In genomic region chr12:52151859-52152783, GRCh38 we compare ENCODE assay signal across 8 cellular contexts.
DNase-seq lines count a peak whose midpoint lies in the region; ATAC-seq and TF ChIP-seq lines count a peak whose summit lies in the region.

No MANE protein-coding gene starts in this region.

- peak overlapping the region; percentile 63 for H3K27ac Mint-ChIP-seq in T-helper 2 cell treated with Interferon-gamma antibody and Interleukin-4, amounts not matched to agents 5 μg/mL and 100 μg/mL, for 36 hours

- peaks cover 7% of the 10 kb centered on the region for H3K27me3 Mint-ChIP-seq in T-helper 2 cell treated with Interferon-gamma antibody and Interleukin-4, amounts not matched to agents 5 μg/mL and 100 μg/mL, for 36 hours (ENCODE audit: low read depth)

- H3K4me3 Mint-ChIP-seq in T-helper 2 cell treated with Interferon-gamma antibody and Interleukin-4, amounts not matched to agents 5 μg/mL and 100 μg/mL, for 36 hours, result peak overlapping the region; percentile 42

- CTCF ChIA-PET in HEK293 (lab: Yijun Ruan, JAX), result interaction anchor here (0.7 to 6.8 kb wide), 6 partner anchors 8 to 727 kb away, joined by 3 to 104 read pairs (median 4); no protein-coding TSS in a partner anchor

- DNase-seq in AG09309 (ENCODE audit: low read depth) (no peak), astrocyte of the cerebellum (ENCODE audit: low read depth) (no peak), GOT3 (lab: John Stamatoyannopoulos, UW) (no peak)
- DNase-seq in T-helper 2 cell treated with Interferon-gamma antibody and Interleukin-4, amounts not matched to agents 5 μg/mL and 100 μg/mL, for 36 hours (ENCODE audit: low spot score), result peak; percentile 49
- DNase-seq in stimulated activated CD4-positive, alpha-beta T cell treated with anti-CD3 and anti-CD28 coated beads, Interleukin-12 subunit alpha, Interleukin-12 subunit beta, amount 100 ng/mL, for 4 hours, result peak; percentile 65

- H3K36me3 Mint-ChIP-seq in T-helper 2 cell treated with Interferon-gamma antibody and Interleukin-4, amounts not matched to agents 5 μg/mL and 100 μg/mL, for 36 hours (ENCODE audit: low read depth), result no peaks in the 10 kb centered on the region

- H3K4me3 ChIP-seq in AG09309 (ENCODE audit: control insufficient read depth, low read depth, low read length) (peak overlapping the region; percentile 21), HEK293 (ENCODE audit: low read depth, low read length) (peak overlapping the region; percentile 23), astrocyte of the cerebellum (ENCODE audit: low read depth, low read length) (peak overlapping the region; percentile 27), iPS-20b (ENCODE audit: low read length) (peak overlapping the region; percentile 38; the same call in 1 of the 2 replicates)

- POLR2A ChIA-PET in HEK293 (lab: Yijun Ruan, JAX), result no interaction called here

- no peaks in the 10 kb centered on the region; the same call in 1 of the 2 replicates for H3K4me1 ChIP-seq in HEK293 (ENCODE audit: control insufficient read depth, insufficient read depth, low read length)
- peaks cover 15% of the 10 kb centered on the region for H3K4me1 ChIP-seq in iPS-20b (ENCODE audit: insufficient read depth, low read length)

- H3K36me3 ChIP-seq in HEK293 (ENCODE audit: control insufficient read depth in 2 of 2, insufficient read depth in 1 of 2, low read length in 2 of 2) (no peaks in the 10 kb centered on the region), iPS-20b (ENCODE audit: insufficient read depth, low read depth, low read length) (no peaks in the 10 kb centered on the region)

- TF ChIP-seq CTCF in AG09309 (IDR thresholded peaks at IDR 0.05; ENCODE audit: control insufficient read depth, insufficient read depth, low read depth, low read length, missing control alignments), result peak; percentile 69
- peak; percentile 39; the same call in 1 of the 2 replicates for TF ChIP-seq CTCF in HEK293 (tag by site-specific recombination; IDR thresholded peaks at IDR 0.05)
- peak; percentile 73 for TF ChIP-seq CTCF in astrocyte of the cerebellum (IDR thresholded peaks at IDR 0.05; ENCODE audit: low read depth, low read length, missing control alignments)

- no peak for ATAC-seq in HG03039 (IDR thresholded peaks at IDR 0.05; ENCODE audit: unreplicated experiment)

- H3K9me3 ChIP-seq in HEK293 (ENCODE audit: control insufficient read depth, insufficient read depth, low read depth, low read length), result no peaks in the 10 kb centered on the region
- no peaks in the 10 kb centered on the region for H3K9me3 ChIP-seq in iPS-20b (ENCODE audit: insufficient read depth, low read depth, low read length)

- H3K9ac ChIP-seq in iPS-20b (ENCODE audit: low read depth, low read length), result no peak overlapping the region

- H3K4me1 Mint-ChIP-seq in T-helper 2 cell treated with Interferon-gamma antibody and Interleukin-4, amounts not matched to agents 5 μg/mL and 100 μg/mL, for 36 hours (ENCODE audit: low read depth), result peaks cover 16% of the 10 kb centered on the region

- peaks cover 7% of the 10 kb centered on the region; the same call in 1 of the 2 replicates for H3K27me3 ChIP-seq in iPS-20b (ENCODE audit: insufficient read depth, low read length)

- H3K27ac ChIP-seq in HEK293 (ENCODE audit: extremely low read depth, low read depth, low read length) (no peak overlapping the region), iPS-20b (ENCODE audit: low read length) (no peak overlapping the region)

- in situ Hi-C loops in astrocyte of the cerebellum (cut with HindIII; ENCODE audit: low sequenced_read_pairs), result no loop called here

- no peaks in the 10 kb centered on the region for H3K9me3 Mint-ChIP-seq in T-helper 2 cell treated with Interferon-gamma antibody and Interleukin-4, amounts not matched to agents 5 μg/mL and 100 μg/mL, for 36 hours

TF ChIP-seq in HEK293, 187 proteins besides CTCF, POLR2A, EP300 and RAD21:
- TF ChIP-seq ZBTB10 (tag by site-specific recombination; IDR thresholded peaks at IDR 0.05) (no peak), ZIC2 (tag by site-specific recombination; IDR thresholded peaks at IDR 0.05) (peak; percentile 52), SP3 (tag by site-specific recombination; IDR thresholded peaks at IDR 0.05) (peak; percentile 34; the same call in 1 of the 2 replicates), ZNF211 (tag by site-specific recombination; IDR thresholded peaks at IDR 0.05; ENCODE audit: low read depth) (no peak), ZNF362 (tag by site-specific recombination; IDR thresholded peaks at IDR 0.05) (no peak), ZNF670 (tag by site-specific recombination; IDR thresholded peaks at IDR 0.05; ENCODE audit: low read depth) (no peak), ZBTB26 (tag by site-specific recombination; optimal IDR thresholded peaks at IDR 0.05) (peak; percentile 12), ZNF350 (tag by site-specific recombination; IDR thresholded peaks at IDR 0.05) (no peak), HIC1 (tag by site-specific recombination; IDR thresholded peaks at IDR 0.05) (0 out of 2 replicates have a peak, but pooled peaks have one; percentile 22), EGR2 (tag by site-specific recombination; IDR thresholded peaks at IDR 0.05; ENCODE audit: low read depth) (0 out of 2 replicates have a peak, but pooled peaks have one; percentile 19), ZNF843 (tag by site-specific recombination; IDR thresholded peaks at IDR 0.05) (no peak), ZFHX2 (tag by site-specific recombination; conservative IDR thresholded peaks at IDR 0.05) (peak; percentile 71), SP7 (tag by site-specific recombination; IDR thresholded peaks at IDR 0.05) (0 out of 2 replicates have a peak, but pooled peaks have one; percentile 24), KLF1 (tag by site-specific recombination; IDR thresholded peaks at IDR 0.05) (peak; percentile 87), ZNF785 (tag by site-specific recombination; IDR thresholded peaks at IDR 0.05) (0 out of 2 replicates have a peak, but pooled peaks have one; percentile 51), ZNF654 (tag by site-specific recombination; IDR thresholded peaks at IDR 0.05; ENCODE audit: low read depth) (peak; percentile 24), ZNF354C (tag by site-specific recombination; IDR thresholded peaks at IDR 0.05; ENCODE audit: borderline replicate concordance, low read depth) (no peak)

Comparison
In these comparisons a context has a peak if more than half of its experiments do, and no peak if none do; other contexts are left out.
1. DNase-seq: peak in T-helper 2 cell treated with Interferon-gamma antibody and Interleukin-4, amounts not matched to agents 5 μg/mL and 100 μg/mL, for 36 hours (single experiment) and stimulated activated CD4-positive, alpha-beta T cell treated with anti-CD3 and anti-CD28 coated beads, Interleukin-12 subunit alpha, Interleukin-12 subunit beta, amount 100 ng/mL, for 4 hours (single experiment); none in AG09309 (single experiment), astrocyte of the cerebellum (single experiment) and GOT3 (single experiment).
2. Peak in every context shown above with its lines, with median percentiles within 50 percentile points of each other: H3K4me3 ChIP-seq and CTCF ChIP-seq.